Comparison of ENCODE assay signal across 8 cellular contexts in genomic region chr3:12286927-12287726, GRCh38. TPM values are rescaled to one million over a fixed set of nuclear protein-coding genes. Genes with fewer than 3 reads are reported as not detected.
DNase-seq lines count a peak whose midpoint lies in the region; ATAC-seq, FAIRE-seq and TF ChIP-seq lines count a peak whose summit lies in the region.

No MANE protein-coding gene starts in this region.

- WGBS in HepG2 (ENCODE audit: low lambda C conversion rate): 2% methylated on average over 21 of the region's 33 CpGs

- no peak for TF ChIP-seq POLR2A in breast epithelium (IDR thresholded peaks at IDR 0.05)
- 0 out of 4 replicates have a peak, but pooled peaks of 1 of the 2 experiments have one; percentile 31 for TF ChIP-seq POLR2A in HepG2 (IDR thresholded peaks at IDR 0.05; ENCODE audit: insufficient read depth in 1 of 2, low read depth in 2 of 2, low read length in 2 of 2)

- POLR2A ChIA-PET in HepG2 (lab: Yijun Ruan, JAX): interaction anchor here (0.8 to 2.0 kb wide), 5 partner anchors 119 to 193 kb away, joined by 3 to 11 read pairs (median 4); no protein-coding TSS in a partner anchor

- peak overlapping the region; percentile 22 for H3K4me3 ChIP-seq in AG09309 (ENCODE audit: control insufficient read depth, low read depth, low read length)
- H3K4me3 ChIP-seq in breast epithelium: peak overlapping the region; percentile 71 to 91 (median 88)
- H3K4me3 ChIP-seq in HepG2 (replicated peaks in 1 of 3; ENCODE audit: insufficient read depth in 1 of 3, low read depth in 2 of 3, low read length in 3 of 3): peak overlapping the region; percentile 69 to 97 (median 81)
- peak overlapping the region; percentile 39 to 54 for H3K4me3 ChIP-seq in tibial artery

- peak overlapping the region; percentile 57 to 89 for H3K27ac ChIP-seq in breast epithelium
- H3K27ac ChIP-seq in HepG2 (ENCODE audit: extremely low read length, insufficient read depth, low read length): peak overlapping the region; percentile 52
- H3K27ac ChIP-seq in tibial artery: no peak overlapping the region

- peak overlapping the region; percentile 76 for H3K4me2 ChIP-seq in HepG2 (ENCODE audit: low read depth, low read length)

- in situ Hi-C loops in HepG2 (cut with HindIII; ENCODE audit: extremely low pct_ligation_motif_present, low pct_unique_long_range_greater_than_20kb): loop anchor here (5.0 kb wide), 1 partner anchor 195 kb away; the partner anchor contains the start of gene TSEN2

- TF ChIP-seq CTCF in AG09309 (IDR thresholded peaks at IDR 0.05; ENCODE audit: control insufficient read depth, insufficient read depth, low read depth, low read length, missing control alignments) (no peak), breast epithelium (IDR thresholded peaks at IDR 0.05) (no peak), HepG2 (CRISPR knock-in tag; IDR thresholded peaks at IDR 0.05) (peak; percentile 37), tibial artery (IDR thresholded peaks at IDR 0.05) (no peak)

- TSS peak; percentile 77 for BruUV-seq in HepG2 (replicated peaks; lab: Mats Ljungman, UMichigan)

- no peak for TF ChIP-seq RAD21 in HepG2 (CRISPR knock-in tag; IDR thresholded peaks at IDR 0.05)

- H3K9ac ChIP-seq in HepG2 (ENCODE audit: insufficient read depth, low read depth, low read length): peak overlapping the region; percentile 70

- H3K9me3 ChIP-seq in breast epithelium: no peaks in the 10 kb centered on the region
- no peaks in the 10 kb centered on the region for H3K9me3 ChIP-seq in HepG2 (ENCODE audit: low read length)
- peaks cover 0 to 4% (median 4%) of the 10 kb centered on the region in 3 donors for H3K9me3 ChIP-seq in tibial artery

- no peaks in the 10 kb centered on the region for H4K20me1 ChIP-seq in HepG2 (ENCODE audit: insufficient read depth, low read length)

- ATAC-seq in HG02798 (IDR thresholded peaks at IDR 0.05; ENCODE audit: poor library complexity, unreplicated experiment) (peak; percentile 44), HepG2 (peak; percentile 54), HG03571 (IDR thresholded peaks at IDR 0.05; ENCODE audit: unreplicated experiment) (no peak)
- ATAC-seq in activated CD4-positive, CD25-positive, alpha-beta regulatory T cell treated with anti-CD3 and anti-CD28 coated beads, Interleukin-2, amount 50 U/mL, for 24 hours: no peak

- CTCF ChIA-PET in HepG2 (lab: Yijun Ruan, JAX; ENCODE audit: low intra/inter-chr PET ratio, low total read pairs): no interaction called here

- H3K27me3 ChIP-seq in breast epithelium: no peaks in the 10 kb centered on the region
- H3K27me3 ChIP-seq in HepG2 (ENCODE audit: control insufficient read depth in 1 of 2, insufficient read depth in 2 of 2, low read length in 2 of 2): no peaks in the 10 kb centered on the region; a peak in 1 of 5 replicates
- H3K27me3 ChIP-seq in tibial artery: peaks cover 0 to 35% of the 10 kb centered on the region in 2 donors

- no peak for DNase-seq in AG09309 (ENCODE audit: low read depth)
- no peak for DNase-seq in breast epithelium (ENCODE audit: low spot score in 2 of 2)
- DNase-seq in HepG2 (ENCODE audit: low spot score): no peak
- DNase-seq in tibial artery: no peak
- DNase-seq in NOMO-1 treated with dmso at 0.1 percent for 144 hours (lab: John Stamatoyannopoulos, UW; ENCODE audit: unreplicated experiment): no peak

- peaks cover 34% of the 10 kb centered on the region for H3K79me2 ChIP-seq in HepG2 (ENCODE audit: insufficient read depth, low read length)

- H3K4me1 ChIP-seq in breast epithelium (no peaks in the 10 kb centered on the region), HepG2 (ENCODE audit: insufficient read depth, low read length) (peaks cover 23% of the 10 kb centered on the region), tibial artery (peaks cover 0 to 14% (median 12%) of the 10 kb centered on the region in 4 donors)

- intact Hi-C loops in breast epithelium (cut with DNase I; ENCODE audit: low total_unique reads): no loop called here
- intact Hi-C loops in HepG2 (cut with micrococcal nuclease; ENCODE audit: unreplicated experiment): loop anchor here (5.0 kb wide), 2 partner anchors 120 to 195 kb away; partner anchors contain the start of gene TSEN2
- intact Hi-C loops in tibial artery (cut with DNase I; ENCODE audit: low total_unique reads): no loop called here

- peak overlapping the region; percentile 31 for H2AFZ ChIP-seq in HepG2 (ENCODE audit: low read length)

- TF ChIP-seq EP300 in HepG2 (IDR thresholded peaks at IDR 0.05; ENCODE audit: low read depth in 2 of 2, low read length in 2 of 2) (no peak), HepG2 (CRISPR knock-in tag; IDR thresholded peaks at IDR 0.05; ENCODE audit: borderline replicate concordance) (no peak)

- no peaks in the 10 kb centered on the region for H3K36me3 ChIP-seq in breast epithelium
- no peaks in the 10 kb centered on the region for H3K36me3 ChIP-seq in HepG2 (replicated peaks in 1 of 2; ENCODE audit: control insufficient read depth in 1 of 2, insufficient read depth in 2 of 2, low read length in 2 of 2)
- no peaks in the 10 kb centered on the region for H3K36me3 ChIP-seq in tibial artery

- no peak for FAIRE-seq in HepG2 (lab: Jason Lieb, UNC)

TF ChIP-seq in HepG2, 621 proteins besides CTCF, POLR2A, EP300 and RAD21 (continues in another document):
- TF ChIP-seq CHCHD3 (CRISPR knock-in tag; IDR thresholded peaks at IDR 0.05) (no peak), REST (IDR thresholded peaks at IDR 0.05; ENCODE audit: borderline replicate concordance in 1 of 2, low read depth in 1 of 2, low read length in 2 of 2) (no peak), SOX5 (CRISPR knock-in tag; IDR thresholded peaks at IDR 0.05; ENCODE audit: borderline replicate concordance) (no peak), ZNF878 (CRISPR knock-in tag; IDR thresholded peaks at IDR 0.05) (peak; percentile 60; the same call in 1 of the 2 replicates), HDAC2 (CRISPR knock-in tag; IDR thresholded peaks at IDR 0.05) (no peak)

RNA-seq across cellular contexts. Expression of gene PPARG, which starts 1.7 kb away (rescaled TPM):
- total RNA-seq in breast epithelium: 100 to 1,000 TPM in 1 of 3 donors, 10 to 100 TPM in 2; 44.2 to 359 (median 96.0) TPM
- total RNA-seq in HepG2 (2016; rRNA removed; fragmentation: Illumina TruSeq; extraction: Trizol): 13.9 and 14.4 TPM in 2 replicates
- 46.6 and 50.3 TPM in 2 replicates for total RNA-seq in HepG2 (2016; cell fraction: cytosol; rRNA removed; fragmentation: Illumina TruSeq; extraction: Trizol; ENCODE audit: low read depth)
- total RNA-seq in HepG2 (2016; cell fraction: insoluble cytoplasmic fraction; rRNA removed; fragmentation: Illumina TruSeq; extraction: Trizol): 12.2 and 12.9 TPM in 2 replicates
- total RNA-seq in HepG2 (2016; cell fraction: membrane; rRNA removed; fragmentation: Illumina TruSeq; extraction: Trizol): 42.4 and 46.0 TPM in 2 replicates
- total RNA-seq in HepG2 (2016; cell fraction: nucleus; rRNA removed; fragmentation: Illumina TruSeq; extraction: Trizol): 9.1 and 11.2 TPM in 2 replicates
- polyA plus RNA-seq in HepG2 (2011; rRNA removed): 57.4 and 58.3 TPM in 2 replicates
- 39.7 and 54.9 TPM in 2 replicates for polyA plus RNA-seq in HepG2 (2011; cell fraction: cytosol; rRNA removed)
- polyA plus RNA-seq in HepG2 (2011; cell fraction: nucleus; rRNA removed): 20.9 and 23.5 TPM in 2 replicates
- 46.8 and 53.5 TPM in 2 replicates for polyA plus RNA-seq in HepG2 (2012)
- polyA plus RNA-seq in HepG2 (2016; cell fraction: cytosol; fragmentation: Illumina TruSeq; extraction: Trizol; ENCODE audit: low read depth): 43.6 and 44.8 TPM in 2 replicates
- 14.1 and 15.7 TPM in 2 replicates for polyA plus RNA-seq in HepG2 (2016; cell fraction: insoluble cytoplasmic fraction; fragmentation: Illumina TruSeq; extraction: Trizol; ENCODE audit: low read depth)
- 44.6 and 47.3 TPM in 2 replicates for polyA plus RNA-seq in HepG2 (2016; cell fraction: membrane; fragmentation: Illumina TruSeq; extraction: Trizol; ENCODE audit: low read depth)
- 10.1 and 12.7 TPM in 2 replicates for polyA plus RNA-seq in HepG2 (2016; cell fraction: nucleus; fragmentation: Illumina TruSeq; extraction: Trizol; ENCODE audit: insufficient read depth, low read depth)
- polyA minus RNA-seq in HepG2 (2011; rRNA and poly(A)+ RNA removed; ENCODE audit: low replicate concordance): 77.5 and 86.5 TPM in 2 replicates
- 38.8 and 51.7 TPM in 2 replicates for polyA minus RNA-seq in HepG2 (2011; cell fraction: cytosol; rRNA and poly(A)+ RNA removed)
- polyA minus RNA-seq in HepG2 (2011; cell fraction: nucleus; rRNA and poly(A)+ RNA removed): 98.1 and 113 TPM in 2 replicates

Comparison
In these comparisons a context has a peak if more than half of its experiments do, and no peak if none do; other contexts are left out.
1. H3K4me3 ChIP-seq: peak in every context shown above with its lines; median percentile 88 in breast epithelium; 81 in HepG2; 46 in tibial artery; 22 in AG09309.
2. ATAC-seq: peak in HG02798 (single experiment) and HepG2 (single experiment); none in activated CD4-positive, CD25-positive, alpha-beta regulatory T cell treated with anti-CD3 and anti-CD28 coated beads, Interleukin-2, amount 50 U/mL, for 24 hours (0 of 2) and HG03571 (single experiment).
3. H3K27ac ChIP-seq: peak in breast epithelium (2 of 2) and HepG2 (single experiment); none in tibial artery (0 of 2).